In the genomic region with DNA sequence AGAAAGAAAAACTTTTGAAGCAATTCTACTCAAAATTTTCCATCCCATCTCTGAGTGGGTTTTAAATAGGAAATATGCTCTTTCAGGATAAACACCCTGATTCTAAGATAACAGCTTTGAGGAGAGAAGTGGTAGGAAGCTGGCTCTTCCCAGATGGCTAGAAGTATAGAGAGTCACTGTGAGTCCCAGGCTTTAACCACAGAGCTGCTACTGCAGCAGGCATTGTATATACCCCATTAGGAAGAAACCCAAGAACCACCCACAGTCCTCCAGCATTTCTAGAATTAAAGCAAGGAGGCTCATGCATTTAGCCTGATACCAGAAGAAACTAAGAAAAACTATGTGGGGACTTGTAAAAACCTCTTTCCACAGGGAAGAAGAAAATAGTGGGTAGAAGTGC, we compare ENCODE assay signal across 27 cellular contexts.
"Had no signal": no experiment of that assay in that cellular context is flagged by ENCODE, and none has a peak within 500 bp of the region (broad histone marks: within the 10 kb centered on the region; RNA-seq: fewer than 3 reads in every experiment).

No MANE protein-coding gene starts in this region.

- ATAC-seq: heart right ventricle, left lung, lower lobe of right lung, psoas muscle had no signal

- H3K4me2 ChIP-seq: smooth muscle cell had no signal

- H3K27ac ChIP-seq: ascending aorta, esophagus squamous epithelium, heart right ventricle, left lung, lower lobe of right lung, parathyroid adenoma, psoas muscle, tibial nerve, VCaP had no signal

- H3K9me3 ChIP-seq: ascending aorta, esophagus squamous epithelium, heart right ventricle, left lung, lower lobe of right lung, psoas muscle, tibial nerve had no signal

- H3K4me3 ChIP-seq: ascending aorta, esophagus squamous epithelium, heart right ventricle, left lung, lower lobe of right lung, psoas muscle, smooth muscle cell, tibial nerve had no signal

- DNase-seq: activated CD4-positive, alpha-beta T cell treated with anti-CD3 and anti-CD28 coated beads for 48 hours; activated CD4-positive, alpha-beta T cell treated with anti-CD3 and anti-CD28 coated beads, Interleukin-2, amount 50 U/mL, for 48 hours; activated CD8-positive, alpha-beta memory T cell treated with anti-CD3 and anti-CD28 coated beads, Interleukin-2, amount 50 U/mL, for 4 hours; activated effector memory CD4-positive, alpha-beta T cell treated with anti-CD3 and anti-CD28 coated beads, Interleukin-2, amount 50 U/mL, for 16 hours; activated naive CD4-positive, alpha-beta T cell treated with anti-CD3 and anti-CD28 coated beads for 36 hours; activated naive CD8-positive, alpha-beta T cell treated with anti-CD3 and anti-CD28 coated beads for 36 hours; activated T-cell treated with anti-CD3 and anti-CD28 coated beads, Interleukin-2, amount 50 U/mL, for 1 hour; caudate nucleus; cortex of kidney; esophagus squamous epithelium; foreskin melanocyte; heart right ventricle; left lung; lower lobe of right lung; naive B cell; nephron progenitor cell; nucleus accumbens; psoas muscle; stimulated activated CD4-positive, alpha-beta T cell treated with anti-CD3 and anti-CD28 coated beads, Interleukin-15, amount 100 ng/mL, for 24 hours; stimulated activated CD4-positive, alpha-beta T cell treated with anti-CD3 and anti-CD28 coated beads, Interleukin-2, amount 100 ng/mL, for 24 hours; stimulated activated naive CD4-positive, alpha-beta T cell; T-helper 9 cell had no signal

- H3K27me3 ChIP-seq: ascending aorta, esophagus squamous epithelium, heart right ventricle, left lung, tibial nerve had no signal

- H3K36me3 ChIP-seq: ascending aorta, esophagus squamous epithelium, heart right ventricle, left lung, lower lobe of right lung, tibial nerve had no signal

- H3K9ac ChIP-seq: parathyroid adenoma had no signal

- H2AFZ ChIP-seq: parathyroid adenoma had no signal

- H3K4me1 ChIP-seq: ascending aorta, esophagus squamous epithelium, heart right ventricle, left lung, lower lobe of right lung, parathyroid adenoma, psoas muscle, tibial nerve had no signal
